ENCODE assay signal across 8 cellular contexts in genomic region chr12:57845478-57846284, GRCh38. TPM values are rescaled to one million over a fixed set of nuclear protein-coding genes. Genes with fewer than 3 reads are reported as not detected.
DNase-seq lines count a peak whose midpoint lies in the region; ATAC-seq, FAIRE-seq and TF ChIP-seq lines count a peak whose summit lies in the region.

No MANE protein-coding gene starts in this region.

- H3K4me3 ChIP-seq in dorsolateral prefrontal cortex (peak overlapping the region; percentile 66 to 100 (median 98)), right lobe of liver (peak overlapping the region; percentile 99)

- ATAC-seq in right lobe of liver (peak; percentile 59 to 74 (median 73)), GM19328 (IDR thresholded peaks at IDR 0.05; ENCODE audit: unreplicated experiment) (no peak)

- FAIRE-seq in H54 (lab: Jason Lieb, UNC) = no peak

- H3K27ac ChIP-seq in dorsolateral prefrontal cortex (peak overlapping the region; percentile 97 to 100 (median 100)), right lobe of liver (peak overlapping the region; percentile 98 to 99 (median 99))

- TF ChIP-seq CTCF in dorsolateral prefrontal cortex (IDR thresholded peaks at IDR 0.05 in 54 of 56, conservative IDR thresholded peaks at IDR 0.05 in 2 of 56; ENCODE audit: low read depth in 1 of 56, partially characterized antibody in 56 of 56) (peak in 12 of 56 donors; percentile 4 to 31 (median 20)), right lobe of liver (IDR thresholded peaks at IDR 0.05) (no peak)

- H3K27me3 ChIP-seq in dorsolateral prefrontal cortex (no peaks in the 10 kb centered on the region), right lobe of liver (no peaks in the 10 kb centered on the region)

- no peaks in the 10 kb centered on the region for H3K9me3 ChIP-seq in right lobe of liver

- WGBS in right lobe of liver (ENCODE audit: insufficient coverage, low coverage, low lambda C conversion rate, missing lambda C conversion rate) = under 1% methylated on average over 32 of the region's 81 CpGs

- H3K4me1 ChIP-seq in right lobe of liver = peaks cover 0 to 40% (median 29%) of the 10 kb centered on the region in 4 donors

- TF ChIP-seq POLR2A in H54 (IDR thresholded peaks at IDR 0.05; ENCODE audit: low read depth, low read length) (0 out of 2 replicates have a peak, but pooled peaks have one; percentile 16), right lobe of liver (IDR thresholded peaks at IDR 0.05) (peak; percentile 60)

- no peaks in the 10 kb centered on the region for H3K36me3 ChIP-seq in right lobe of liver

- DNase-seq in GM03348 (ENCODE audit: low spot score) (peak; percentile 67), H54 (ENCODE audit: insufficient read length, low spot score) (peak; percentile 48), M059J (ENCODE audit: low read depth) (peak; percentile 66), dorsolateral prefrontal cortex (peak; percentile 74 to 91 (median 88)), right lobe of liver (peak; percentile 91 to 95 (median 95))
- peak; percentile 49 to 51 for DNase-seq in activated CD4-positive, alpha-beta T cell treated with anti-CD3 and anti-CD28 coated beads, Interleukin-2, amount 50 U/mL, for 4 hours
- DNase-seq in stimulated activated CD4-positive, alpha-beta T cell treated with anti-CD3 and anti-CD28 coated beads, TNF-alpha, amount 100 ng/mL, for 24 hours (ENCODE audit: low read depth in 3 of 3) = peak; percentile 32 to 63 (median 32)

- intact Hi-C loops in dorsolateral prefrontal cortex (cut with DNase I) = loop anchor here (1.0 to 2.0 kb wide), 3 partner anchors 9 to 51 kb away; no protein-coding TSS in a partner anchor
- intact Hi-C loops in right lobe of liver (cut with DNase I) = no loop called here

RNA-seq across cellular contexts. Expression of gene CTDSP2, which starts 0.8 kb away (rescaled TPM):
- total RNA-seq in M059J (2014; rRNA removed; shearing (Covaris generic)) = 37.3 and 44.2 TPM in 2 replicates
- total RNA-seq in dorsolateral prefrontal cortex = 100 to 1,000 TPM in 102 of 120 experiments, 10 to 100 TPM in 18; 77.9 to 209 (median 117) TPM
- 10 to 100 TPM; 39.3 to 84.2 (median 64.7) TPM for total RNA-seq in right lobe of liver

RNA-seq across cellular contexts. Expression of gene AVIL, which starts 27.1 kb away (rescaled TPM):
- total RNA-seq in M059J (2014; rRNA removed; shearing (Covaris generic)) = 0.10 TPM in 1 of 2 replicates, not detected in the other
- 10 to 100 TPM in 35 of 120 experiments, 1 to 10 TPM in 85; 2.1 to 25.8 (median 7.4) TPM for total RNA-seq in dorsolateral prefrontal cortex
- total RNA-seq in right lobe of liver = 1 to 10 TPM; 1.5 to 6.3 (median 5.0) TPM

Comparison
In these comparisons a context has a peak if more than half of its experiments do, and no peak if none do; other contexts are left out.
1. DNase-seq: peak in every context shown above with its lines; median percentile 95 in right lobe of liver; 88 in dorsolateral prefrontal cortex; 67 in GM03348; 66 in M059J; 50 in activated CD4-positive, alpha-beta T cell treated with anti-CD3 and anti-CD28 coated beads, Interleukin-2, amount 50 U/mL, for 4 hours; 48 in H54; 32 in stimulated activated CD4-positive, alpha-beta T cell treated with anti-CD3 and anti-CD28 coated beads, TNF-alpha, amount 100 ng/mL, for 24 hours.
2. intact Hi-C loops: an anchor here in dorsolateral prefrontal cortex (1.0 to 2.0 kb wide); none called in right lobe of liver.